8 cellular contexts compared by ENCODE assay signal in genomic region chr2:20446280-20446916, GRCh38. TPM values are rescaled to one million over a fixed set of nuclear protein-coding genes. Genes with fewer than 3 reads are reported as not detected.
DNase-seq lines count a peak whose midpoint lies in the region; FAIRE-seq and TF ChIP-seq lines count a peak whose summit lies in the region.

No MANE protein-coding gene starts in this region.

- WGBS in mesodermal cell (ENCODE audit: insufficient coverage in 2 of 2), 2 experiments: 1 to 2% methylated on average over 22 to 24 of the region's 41 CpGs

- H3K27ac ChIP-seq in mesodermal cell (ENCODE audit: low read depth, low read length, severe bottlenecking): peak overlapping the region; percentile 87
- H3K27ac ChIP-seq in vagina: peak overlapping the region; percentile 99

- H3K27ac Mint-ChIP-seq in activated naive CD4-positive, alpha-beta T cell treated with anti-CD3 and anti-CD28 coated beads, Interleukin-2, amount 50 U/mL, for 24 hours: no peak overlapping the region

- peak overlapping the region; percentile 86 for H3K4me3 ChIP-seq in bronchial epithelial cell (ENCODE audit: low read depth, low read length)
- peak overlapping the region; percentile 84 for H3K4me3 ChIP-seq in mesodermal cell (ENCODE audit: extremely low read depth, insufficient read depth, low read length, poor library complexity, severe bottlenecking)
- peak overlapping the region; percentile 91 to 96 for H3K4me3 ChIP-seq in vagina

- H3K4me1 Mint-ChIP-seq in activated naive CD4-positive, alpha-beta T cell treated with anti-CD3 and anti-CD28 coated beads, Interleukin-2, amount 50 U/mL, for 24 hours: peaks cover 7% of the 10 kb centered on the region

- H3K9me3 Mint-ChIP-seq in activated naive CD4-positive, alpha-beta T cell treated with anti-CD3 and anti-CD28 coated beads, Interleukin-2, amount 50 U/mL, for 24 hours: no peaks in the 10 kb centered on the region

- no peak for TF ChIP-seq POLR2A in vagina (IDR thresholded peaks at IDR 0.05)

- H3K36me3 ChIP-seq in bronchial epithelial cell (ENCODE audit: control insufficient read depth, insufficient read depth, low read length) (no peaks in the 10 kb centered on the region), mesodermal cell (ENCODE audit: control insufficient read depth, insufficient read depth, low read length) (peaks cover 22% of the 10 kb centered on the region), vagina (peaks cover 0 to 13% of the 10 kb centered on the region in 2 donors)

- H3K27me3 ChIP-seq in bronchial epithelial cell (ENCODE audit: control insufficient read depth, insufficient read depth, low read length) (no peaks in the 10 kb centered on the region), vagina (no peaks in the 10 kb centered on the region)

- H3K4me1 ChIP-seq in mesodermal cell (ENCODE audit: control insufficient read depth, insufficient read depth, low read length, poor library complexity, severe bottlenecking): peaks cover 43% of the 10 kb centered on the region
- H3K4me1 ChIP-seq in vagina: peaks cover 44% of the 10 kb centered on the region

- H3K9me3 ChIP-seq in mesodermal cell (ENCODE audit: control insufficient read depth, low read length) (no peaks in the 10 kb centered on the region), vagina (no peaks in the 10 kb centered on the region)

- TF ChIP-seq CTCF in bronchial epithelial cell (IDR thresholded peaks at IDR 0.05; ENCODE audit: insufficient read depth, low read length, severe bottlenecking) (no peak), vagina (IDR thresholded peaks at IDR 0.05) (no peak)

- no peak for DNase-seq in activated naive CD4-positive, alpha-beta T cell treated with Interleukin-2 at 50 U/mL for 16 hours
- DNase-seq in bronchial epithelial cell (ENCODE audit: low read depth) (no peak), vagina (ENCODE audit: extremely low spot score in 2 of 2) (no peak), T1000 (lab: John Stamatoyannopoulos, UW) (no peak), GOT3 (lab: John Stamatoyannopoulos, UW) (no peak), DMS79 treated with DMSO at 0.1 percent for 48 hours (lab: John Stamatoyannopoulos, UW) (no peak)

- H3K36me3 Mint-ChIP-seq in activated naive CD4-positive, alpha-beta T cell treated with anti-CD3 and anti-CD28 coated beads, Interleukin-2, amount 50 U/mL, for 24 hours: no peaks in the 10 kb centered on the region

- intact Hi-C loops in vagina (cut with DNase I): loop anchor here (5.0 kb wide), 1 partner anchor 171 kb away; no protein-coding TSS in a partner anchor

- peak overlapping the region; percentile 83 for H3K4me3 Mint-ChIP-seq in activated naive CD4-positive, alpha-beta T cell treated with anti-CD3 and anti-CD28 coated beads, Interleukin-2, amount 50 U/mL, for 24 hours

- peaks cover 14% of the 10 kb centered on the region for H3K27me3 Mint-ChIP-seq in activated naive CD4-positive, alpha-beta T cell treated with anti-CD3 and anti-CD28 coated beads, Interleukin-2, amount 50 U/mL, for 24 hours

- FAIRE-seq in bronchial epithelial cell (lab: Jason Lieb, UNC): no peak

RNA-seq across cellular contexts. Expression of gene RHOB, which starts 0.5 kb away (rescaled TPM):
- total RNA-seq in bronchial epithelial cell (51.9 and 65.9 TPM in 2 replicates), vagina (1,771 TPM)
- 198 TPM for polyA plus RNA-seq in mesodermal cell (2013, experiment 1 of 2)
- 134 TPM for polyA plus RNA-seq in mesodermal cell (2013, experiment 2 of 2)

Comparison
In these comparisons a context has a peak if more than half of its experiments do, and no peak if none do; other contexts are left out.
1. RNA of gene RHOB, which starts 0.5 kb away (total RNA-seq): 1,771 TPM in vagina (single experiment); 51.9 to 65.9 TPM in bronchial epithelial cell; every median in the first group is over 10 times any median in the second.
2. Peak in every context shown above with its lines, with median percentiles within 50 percentile points of each other: H3K4me3 ChIP-seq.